In the genomic region with DNA sequence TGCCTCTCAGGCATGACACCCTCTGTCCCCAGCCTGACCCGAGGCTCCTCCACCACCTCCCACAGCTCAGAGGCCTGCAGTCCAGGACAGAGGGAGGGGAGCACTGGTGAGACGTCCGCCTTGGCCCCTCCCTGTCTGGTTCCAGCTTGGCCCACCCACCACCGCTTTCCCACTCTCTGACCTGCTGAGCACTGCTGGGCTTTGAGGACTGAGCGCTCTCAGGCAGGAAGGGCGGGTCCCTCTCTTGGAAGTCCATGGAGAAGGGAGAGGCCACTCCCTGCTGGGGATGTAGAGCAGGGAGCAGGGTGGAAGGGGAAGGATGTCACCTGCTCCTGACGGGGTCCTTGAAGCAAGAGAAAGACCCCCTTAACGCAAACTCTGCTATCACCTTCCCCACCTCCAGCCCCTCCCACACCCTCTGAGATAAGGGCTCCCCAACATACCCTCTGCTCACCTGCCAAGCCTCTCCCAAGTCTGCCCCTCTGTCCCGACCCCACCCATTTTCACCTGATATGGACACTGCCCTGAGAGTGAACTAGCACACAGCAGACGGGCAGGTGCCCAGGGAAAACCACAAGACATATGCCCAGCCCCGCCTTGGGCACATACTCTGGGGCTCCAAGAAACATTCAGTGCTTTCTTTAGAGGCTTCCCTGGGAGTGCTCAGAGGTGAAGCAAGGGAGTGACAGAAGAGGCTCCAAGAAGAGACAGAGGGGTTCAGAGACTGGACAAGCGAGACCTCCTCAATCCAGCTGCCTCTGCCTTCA, we compare ENCODE assay signal across 9 cellular contexts. TPM values are rescaled to one million over a fixed set of nuclear protein-coding genes. Genes with fewer than 3 reads are reported as not detected.
DNase-seq lines count a peak whose midpoint lies in the region; ATAC-seq and TF ChIP-seq lines count a peak whose summit lies in the region.
"Had no signal": no experiment of that assay in that cellular context is flagged by ENCODE, and none has a peak within 500 bp of the region (broad histone marks: within the 10 kb centered on the region; RNA-seq: fewer than 3 reads in every experiment).

No MANE protein-coding gene starts in this region.

- ATAC-seq in GM18520 (IDR thresholded peaks at IDR 0.05; ENCODE audit: unreplicated experiment): no peak
- ATAC-seq in HG02763 (IDR thresholded peaks at IDR 0.05; ENCODE audit: unreplicated experiment): no peak

- H2AFZ ChIP-seq in Loucy (ENCODE audit: low read length): no peak overlapping the region
- H2AFZ ChIP-seq in neuron (ENCODE audit: low read depth, low read length): no peak overlapping the region

- H3K4me2 ChIP-seq in Loucy (ENCODE audit: low read depth, low read length, poor library complexity, severe bottlenecking): peak overlapping the region; percentile 95

- H3K4me3 ChIP-seq in Loucy (ENCODE audit: low read length, poor library complexity, severe bottlenecking) (peak overlapping the region; percentile 81), dorsolateral prefrontal cortex (peak overlapping the region in 36 of 59 donors; percentile 62 to 95 (median 86)), neuron (ENCODE audit: low read length) (peak overlapping the region; percentile 77)

- peaks cover 12% of the 10 kb centered on the region; the same call in 1 of the 2 replicates for H3K79me2 ChIP-seq in Loucy (ENCODE audit: insufficient read depth, low read length)

- peak overlapping the region; percentile 78 for H3K9ac ChIP-seq in Loucy (ENCODE audit: low read depth, low read length, poor library complexity, severe bottlenecking)

- TF ChIP-seq CTCF in Loucy (conservative IDR thresholded peaks at IDR 0.05; ENCODE audit: low read length): no peak
- TF ChIP-seq CTCF in dorsolateral prefrontal cortex (IDR thresholded peaks at IDR 0.05 in 54 of 56, conservative IDR thresholded peaks at IDR 0.05 in 2 of 56; ENCODE audit: low read depth in 1 of 56, partially characterized antibody in 56 of 56): no peak

- peak; percentile 66 for DNase-seq in Caki2 (ENCODE audit: low read depth)
- DNase-seq in dorsolateral prefrontal cortex: no peak
- no peak for DNase-seq in caudate nucleus (lab: John Stamatoyannopoulos, UW)
- DNase-seq in CD1c-positive myeloid dendritic cell (ENCODE audit: extremely low spot score): no peak

- H3K27me3 ChIP-seq in Loucy (ENCODE audit: insufficient read depth, low read length, poor library complexity, severe bottlenecking) (no peaks in the 10 kb centered on the region), dorsolateral prefrontal cortex (no peaks in the 10 kb centered on the region), neuron (ENCODE audit: insufficient read depth, low read length) (no peaks in the 10 kb centered on the region)

- in situ Hi-C loops in Caki2 (cut with HindIII; ENCODE audit: low pct_unique_long_range_greater_than_20kb, low sequenced_read_pairs): no loop called here

- intact Hi-C loops in dorsolateral prefrontal cortex (cut with DNase I): no loop called here

- H3K9me2 ChIP-seq in Loucy (replicated peaks; ENCODE audit: low read depth, low read length): no peaks in the 10 kb centered on the region

- no peaks in the 10 kb centered on the region for H3F3A ChIP-seq in Loucy (ENCODE audit: low read depth)

- H3K27ac ChIP-seq in dorsolateral prefrontal cortex (peak overlapping the region in 2 of 59 donors; percentile 85 to 88), caudate nucleus (ENCODE audit: low read depth, low read length) (no peak overlapping the region)

- H3K36me3 ChIP-seq in Loucy (ENCODE audit: insufficient read depth, low read length): peaks cover 18% of the 10 kb centered on the region; the same call in 1 of the 2 replicates
- peaks cover 30% of the 10 kb centered on the region for H3K36me3 ChIP-seq in neuron (ENCODE audit: insufficient read depth, low read length)

- peaks cover 5% of the 10 kb centered on the region for H4K20me1 ChIP-seq in Loucy (ENCODE audit: insufficient read depth, low read length, poor library complexity, severe bottlenecking)

- H3K4me1 ChIP-seq in Loucy (ENCODE audit: insufficient read depth, low read length, poor library complexity, severe bottlenecking): peaks cover 16% of the 10 kb centered on the region
- H3K4me1 ChIP-seq in neuron (ENCODE audit: insufficient read depth, low read length): peaks cover 15% of the 10 kb centered on the region

- no peaks in the 10 kb centered on the region for H3K9me3 ChIP-seq in Loucy (ENCODE audit: insufficient read depth, low read depth, low read length)
- no peaks in the 10 kb centered on the region for H3K9me3 ChIP-seq in neuron (ENCODE audit: low read length)

RNA-seq across cellular contexts. Expression of a gene that starts 1.4 kb away (rescaled TPM):
- total RNA-seq in Caki2 (2014; rRNA removed; shearing (Covaris generic); ENCODE audit: low replicate concordance): 10.0 and 12.4 TPM in 2 replicates
- 10 to 100 TPM; 13.8 to 44.3 (median 26.5) TPM for total RNA-seq in dorsolateral prefrontal cortex

RNA-seq across cellular contexts. Expression of a gene that starts 11.1 kb away (rescaled TPM):
- total RNA-seq in Caki2 (2014; rRNA removed; shearing (Covaris generic); ENCODE audit: low replicate concordance): 61.4 and 63.9 TPM in 2 replicates
- total RNA-seq in dorsolateral prefrontal cortex: 10 to 100 TPM; 26.3 to 47.8 (median 35.6) TPM

RNA-seq across cellular contexts. Expression of a gene that starts 11.3 kb away (rescaled TPM):
- total RNA-seq in Caki2 (2014; rRNA removed; shearing (Covaris generic); ENCODE audit: low replicate concordance): not detected in 2 replicates
- 1 to 10 TPM in 20 of 120 experiments, under 1 TPM in 56, not detected in 44; 0.26 to 1.8 (median 0.75) TPM for total RNA-seq in dorsolateral prefrontal cortex
- total RNA-seq: lower leg skin had no signal

RNA-seq across cellular contexts. Expression of a gene that starts 20.9 kb away (rescaled TPM):
- 46.0 and 52.3 TPM in 2 replicates for total RNA-seq in Caki2 (2014; rRNA removed; shearing (Covaris generic); ENCODE audit: low replicate concordance)
- 10 to 100 TPM; 18.1 to 42.2 (median 27.6) TPM for total RNA-seq in dorsolateral prefrontal cortex

RNA-seq across cellular contexts. Expression of a gene that starts 30.8 kb away (rescaled TPM):
- total RNA-seq in Caki2 (2014; rRNA removed; shearing (Covaris generic); ENCODE audit: low replicate concordance): 2.4 and 4.6 TPM in 2 replicates
- under 1 TPM in 85 of 120 experiments, not detected in 35; 0.10 to 0.62 (median 0.24) TPM for total RNA-seq in dorsolateral prefrontal cortex
